Comparison of ENCODE assay signal across 18 cellular contexts in genomic region chr18:8820701-8821465, GRCh38.
DNase-seq lines count a peak whose midpoint lies in the region; ATAC-seq and TF ChIP-seq lines count a peak whose summit lies in the region.
"Had no signal": no experiment of that assay in that cellular context is flagged by ENCODE, and none has a peak within 500 bp of the region (broad histone marks: within the 10 kb centered on the region; RNA-seq: fewer than 3 reads in every experiment).

No MANE protein-coding gene starts in this region.

- H3K9ac ChIP-seq in endodermal cell (ENCODE audit: extremely low read depth, low read length, poor library complexity, severe bottlenecking) = no peak overlapping the region

- H3K36me3 Mint-ChIP-seq in endodermal cell (ENCODE audit: low read depth) (peaks cover 11% of the 10 kb centered on the region), osteocyte (ENCODE audit: unreplicated experiment) (peaks cover 60% of the 10 kb centered on the region), glutamatergic neuron (ENCODE audit: unreplicated experiment) (peaks cover 14% of the 10 kb centered on the region)
- H3K36me3 Mint-ChIP-seq: CD8-positive, alpha-beta memory T cell had no signal

- H3K4me3 Mint-ChIP-seq in endodermal cell (no peak overlapping the region), osteocyte (ENCODE audit: unreplicated experiment) (no peak overlapping the region), glutamatergic neuron (ENCODE audit: unreplicated experiment) (no peak overlapping the region)
- H3K4me3 Mint-ChIP-seq: CD8-positive, alpha-beta memory T cell; GM23338; IgD-negative memory B cell had no signal

- no peak overlapping the region for H3K27ac Mint-ChIP-seq in endodermal cell
- peak overlapping the region; percentile 41 for H3K27ac Mint-ChIP-seq in osteocyte (ENCODE audit: unreplicated experiment)
- no peak overlapping the region for H3K27ac Mint-ChIP-seq in glutamatergic neuron (ENCODE audit: unreplicated experiment)
- H3K27ac Mint-ChIP-seq: GM23338, IgD-negative memory B cell had no signal

- ATAC-seq in HG03342 (IDR thresholded peaks at IDR 0.05; ENCODE audit: unreplicated experiment) = no peak
- ATAC-seq: GM23338, HCT116 had no signal

- peak overlapping the region; percentile 63 for H3K27ac ChIP-seq in endodermal cell (ENCODE audit: low read depth, low read length)
- H3K27ac ChIP-seq: C4-2B had no signal

- H3K27me3 Mint-ChIP-seq in endodermal cell (ENCODE audit: insufficient read depth) (no peaks in the 10 kb centered on the region), osteocyte (ENCODE audit: unreplicated experiment) (no peaks in the 10 kb centered on the region), glutamatergic neuron (ENCODE audit: unreplicated experiment) (no peaks in the 10 kb centered on the region)
- H3K27me3 Mint-ChIP-seq: IgD-negative memory B cell had no signal

- H3K9me3 ChIP-seq in endodermal cell (ENCODE audit: control insufficient read depth, low read length) = no peaks in the 10 kb centered on the region

- H3K4me3 ChIP-seq in endodermal cell (ENCODE audit: low read length) = no peak overlapping the region
- H3K4me3 ChIP-seq: GM23338 had no signal

- no peaks in the 10 kb centered on the region for H3K9me3 Mint-ChIP-seq in endodermal cell
- no peaks in the 10 kb centered on the region for H3K9me3 Mint-ChIP-seq in osteocyte (ENCODE audit: unreplicated experiment)
- H3K9me3 Mint-ChIP-seq in glutamatergic neuron (ENCODE audit: unreplicated experiment) = peaks cover 1% of the 10 kb centered on the region
- H3K9me3 Mint-ChIP-seq: CD8-positive, alpha-beta memory T cell; GM23338; IgD-negative memory B cell had no signal

- H3K4me1 Mint-ChIP-seq in endodermal cell (peaks cover 4% of the 10 kb centered on the region), osteocyte (ENCODE audit: unreplicated experiment) (peaks cover 15% of the 10 kb centered on the region), glutamatergic neuron (ENCODE audit: low read depth, unreplicated experiment) (no peaks in the 10 kb centered on the region)
- H3K4me1 Mint-ChIP-seq: CD8-positive, alpha-beta memory T cell; GM23338; IgD-negative memory B cell had no signal

- WGBS in endodermal cell (ENCODE audit: insufficient coverage in 1 of 2, insufficient read length in 1 of 2), 2 experiments = 84 to 90% methylated on average over 7 to 10 of the region's 10 CpGs

- no peaks in the 10 kb centered on the region for H3K27me3 ChIP-seq in endodermal cell (ENCODE audit: control insufficient read depth, insufficient read depth, low read length, poor library complexity, severe bottlenecking)

- DNase-seq in SW480 (ENCODE audit: low spot score) (peak; percentile 77), endodermal cell (no peak), osteocyte (ENCODE audit: extremely low spot score, unreplicated experiment) (no peak), glutamatergic neuron (no peak), NCI-H82 treated with DMSO at 0.1 percent for 48 hours (lab: John Stamatoyannopoulos, UW; ENCODE audit: unreplicated experiment) (no peak), NCI-H2196 (lab: John Stamatoyannopoulos, UW; ENCODE audit: unreplicated experiment) (no peak)
- DNase-seq: Calu3; CD8-positive, alpha-beta memory T cell; DMS153; NCI-H1105 treated with DMSO at 0.1 percent for 48 hours; NCI-H2029 treated with DMSO at 0.1 percent for 48 hours; NCI-H526; Right ventricle myocardium superior had no signal

- no peaks in the 10 kb centered on the region for H3K4me1 ChIP-seq in endodermal cell (ENCODE audit: control insufficient read depth, insufficient read depth, low read length)

- no peaks in the 10 kb centered on the region for H3K36me3 ChIP-seq in endodermal cell (ENCODE audit: control insufficient read depth, insufficient read depth, low read length)

- TF ChIP-seq CTCF in endodermal cell (conservative IDR thresholded peaks at IDR 0.05) (no peak), osteocyte (IDR thresholded peaks at IDR 0.05) (no peak), glutamatergic neuron (IDR thresholded peaks at IDR 0.05; ENCODE audit: partially characterized antibody, unreplicated experiment) (no peak)
